2 cellular contexts compared by ENCODE assay signal in genomic region chr6:164404802-164405488, GRCh38.
TF ChIP-seq lines count a peak whose summit lies in the region.

No MANE protein-coding gene starts in this region.

TF ChIP-seq in GM23338, 12 proteins besides CTCF, POLR2A, EP300 and RAD21 (continued from another document):
- TF ChIP-seq ZNF462 (CRISPR knock-in tag; IDR thresholded peaks at IDR 0.05) (no peak), ZNF331 (CRISPR knock-in tag; IDR thresholded peaks at IDR 0.05; ENCODE audit: low read depth) (no peak), NANOG (IDR thresholded peaks at IDR 0.05; ENCODE audit: borderline replicate concordance) (no peak), ZNF114 (CRISPR knock-in tag; IDR thresholded peaks at IDR 0.05) (no peak), REST (IDR thresholded peaks at IDR 0.05; ENCODE audit: unreplicated experiment) (no peak), JUNB (IDR thresholded peaks at IDR 0.05; ENCODE audit: unreplicated experiment) (no peak), POLR2AphosphoS5 (IDR thresholded peaks at IDR 0.05; ENCODE audit: low read depth) (no peak)

TF ChIP-seq in H1, 55 proteins besides CTCF, POLR2A, EP300 and RAD21 (continued from another document):
- TF ChIP-seq SIN3A (conservative IDR thresholded peaks at IDR 0.05 in 1 of 2, IDR thresholded peaks at IDR 0.05 in 1 of 2; ENCODE audit: low read depth in 1 of 2, low read length in 2 of 2), result no peak
- TF ChIP-seq JUN (IDR thresholded peaks at IDR 0.05; ENCODE audit: low read depth, low read length), result no peak
- no peak for TF ChIP-seq BCL11A (IDR thresholded peaks at IDR 0.05; ENCODE audit: low read depth in 2 of 2, low read length in 2 of 2)
- TF ChIP-seq KDM1A (IDR thresholded peaks at IDR 0.05; ENCODE audit: borderline replicate concordance, low read length), result no peak
- no peak for TF ChIP-seq SUZ12 (IDR thresholded peaks at IDR 0.05; ENCODE audit: low read length)
- no peak for TF ChIP-seq PHF8 (conservative IDR thresholded peaks at IDR 0.05; ENCODE audit: low read depth, low read length)
- TF ChIP-seq CTBP2 (IDR thresholded peaks at IDR 0.05; ENCODE audit: borderline replicate concordance, insufficient read depth, insufficient read length, low read length), result no peak
- TF ChIP-seq ATF3 (IDR thresholded peaks at IDR 0.05; ENCODE audit: insufficient read depth, low read depth, low read length), result no peak
- no peak for TF ChIP-seq KDM4A (IDR thresholded peaks at IDR 0.05; ENCODE audit: low read depth, low read length, severe bottlenecking)
- TF ChIP-seq GTF2F1 (IDR thresholded peaks at IDR 0.05; ENCODE audit: borderline replicate concordance, low read depth, low read length), result no peak
- no peak for TF ChIP-seq MAX (IDR thresholded peaks at IDR 0.05)
- no peak for TF ChIP-seq TCF12 (IDR thresholded peaks at IDR 0.05; ENCODE audit: low read depth, low read length)
- no peak for TF ChIP-seq CREB1 (IDR thresholded peaks at IDR 0.05)
- TF ChIP-seq FOSL1 (IDR thresholded peaks at IDR 0.05; ENCODE audit: insufficient read depth, low read depth, low read length), result no peak
- TF ChIP-seq CHD7 (IDR thresholded peaks at IDR 0.05; ENCODE audit: insufficient replicate concordance, low read length), result no peak
- TF ChIP-seq CBX5 (IDR thresholded peaks at IDR 0.05; ENCODE audit: low read depth, low read length), result no peak
